In the genomic region with DNA sequence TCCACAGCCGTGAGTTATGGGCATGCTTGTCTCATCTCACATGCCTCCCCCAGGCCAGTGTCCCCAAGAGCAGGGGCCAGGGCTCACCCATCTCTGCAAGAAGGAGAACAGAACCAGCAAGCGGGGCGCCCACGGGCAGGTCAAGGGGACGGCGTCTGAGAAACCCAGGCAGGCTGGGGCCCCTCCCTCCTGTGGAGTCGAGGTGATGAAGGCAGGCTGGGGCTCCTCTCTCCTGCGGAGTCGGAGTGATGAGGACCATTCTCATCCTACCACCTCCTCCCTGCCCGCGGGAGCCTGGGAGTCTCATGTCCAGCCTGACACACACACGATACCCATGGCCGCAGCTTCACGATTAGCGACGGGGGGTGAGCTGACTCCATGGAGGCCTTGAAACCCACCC, we compare ENCODE assay signal across 31 cellular contexts.
"Had no signal": no experiment of that assay in that cellular context is flagged by ENCODE, and none has a peak within 500 bp of the region (broad histone marks: within the 10 kb centered on the region; RNA-seq: fewer than 3 reads in every experiment).

No MANE protein-coding gene starts in this region.

- H3K4me1 Mint-ChIP-seq: activated B cell treated with CpG ODN at 0.5 μM for 24 hours; activated CD4-positive, alpha-beta memory T cell treated with anti-CD3 and anti-CD28 coated beads, Interleukin-2, amount 10 ng/mL, durations not matched to agents 7 days and 5 days had no signal

- DNase-seq: activated B cell treated with CpG ODN at 0.5 μM for 24 hours; activated CD4-positive, alpha-beta memory T cell treated with anti-CD3 and anti-CD28 coated beads, Interleukin-2, amount 10 ng/mL, durations not matched to agents 7 days and 5 days; activated CD4-positive, alpha-beta T cell treated with anti-CD3 and anti-CD28 coated beads for 48 hours; activated CD4-positive, CD25-positive, alpha-beta regulatory T cell treated with anti-CD3 and anti-CD28 coated beads, Interleukin-2, amount 50 U/mL, for 72 hours; activated gamma-delta T cell; activated naive CD4-positive, alpha-beta T cell treated with anti-CD3 and anti-CD28 coated beads for 36 hours; activated T-cell treated with anti-CD3 and anti-CD28 coated beads, Interleukin-2, amount 50 U/mL, for 24 hours; adrenal gland; body of pancreas; caudate nucleus; Karpas-422; KBM-7; NCI-H1048; NCI-H1105 treated with DMSO at 0.1 percent for 48 hours; NCI-H1436; NCI-H1694; NCI-H1930; NCI-H2081 treated with DMSO at 0.1 percent for 48 hours; NCI-H226; NCI-H446 treated with DMSO at 0.1 percent for 48 hours; NCI-H524; NCI-H69; SW 1271; T-helper 1 cell; T-helper 2 cell; T-helper 9 cell had no signal

- H3K36me3 ChIP-seq: adrenal gland, breast epithelium had no signal

- H3K27ac Mint-ChIP-seq: activated B cell treated with CpG ODN at 0.5 μM for 24 hours; activated CD4-positive, alpha-beta memory T cell treated with anti-CD3 and anti-CD28 coated beads, Interleukin-2, amount 10 ng/mL, durations not matched to agents 7 days and 5 days; activated naive CD4-positive, alpha-beta T cell treated with anti-CD3 and anti-CD28 coated beads for 36 hours; activated naive CD4-positive, alpha-beta T cell treated with anti-CD3 and anti-CD28 coated beads, Interleukin-2, amount 50 U/mL, for 72 hours; activated T-cell treated with anti-CD3 and anti-CD28 coated beads, Interleukin-2, amount 50 U/mL, for 24 hours; activated T-helper 2 cell treated with anti-CD3 and anti-CD28 coated beads, Interferon-gamma antibody, Interleukin-2, Interleukin-4, amounts not matched to agents 10 μg/mL and 5 μg/mL and 100 μg/mL, durations not matched to agents 14 hours and 24 hours and 36 hours had no signal

- H3K9me3 ChIP-seq: adrenal gland, body of pancreas had no signal

- H3K27me3 ChIP-seq: adrenal gland, body of pancreas, breast epithelium had no signal

- H3K27me3 Mint-ChIP-seq: activated B cell treated with CpG ODN at 0.5 μM for 24 hours; activated CD4-positive, alpha-beta memory T cell treated with anti-CD3 and anti-CD28 coated beads, Interleukin-2, amount 10 ng/mL, durations not matched to agents 7 days and 5 days had no signal

- H3K27ac ChIP-seq: adrenal gland, body of pancreas, breast epithelium, VCaP had no signal

- H3K36me3 Mint-ChIP-seq: activated naive CD4-positive, alpha-beta T cell treated with anti-CD3 and anti-CD28 coated beads, Interleukin-2, amount 50 U/mL, for 72 hours had no signal

- H3K4me3 Mint-ChIP-seq: activated B cell treated with CpG ODN at 0.5 μM for 24 hours; activated CD4-positive, alpha-beta memory T cell treated with anti-CD3 and anti-CD28 coated beads, Interleukin-2, amount 10 ng/mL, durations not matched to agents 7 days and 5 days; activated naive CD4-positive, alpha-beta T cell treated with anti-CD3 and anti-CD28 coated beads for 36 hours; activated T-cell treated with anti-CD3 and anti-CD28 coated beads, Interleukin-2, amount 50 U/mL, for 24 hours had no signal

- H3K9me3 Mint-ChIP-seq: activated B cell treated with CpG ODN at 0.5 μM for 24 hours; activated T-cell treated with anti-CD3 and anti-CD28 coated beads, Interleukin-2, amount 50 U/mL, for 24 hours had no signal

- ATAC-seq: activated naive CD4-positive, alpha-beta T cell treated with anti-CD3 and anti-CD28 coated beads, Interleukin-2, amount 50 U/mL, for 72 hours; body of pancreas; Panc1 had no signal

- H3K4me3 ChIP-seq: adrenal gland, body of pancreas, breast epithelium had no signal

- H3K4me1 ChIP-seq: adrenal gland, body of pancreas, breast epithelium had no signal
